In the genomic region with DNA sequence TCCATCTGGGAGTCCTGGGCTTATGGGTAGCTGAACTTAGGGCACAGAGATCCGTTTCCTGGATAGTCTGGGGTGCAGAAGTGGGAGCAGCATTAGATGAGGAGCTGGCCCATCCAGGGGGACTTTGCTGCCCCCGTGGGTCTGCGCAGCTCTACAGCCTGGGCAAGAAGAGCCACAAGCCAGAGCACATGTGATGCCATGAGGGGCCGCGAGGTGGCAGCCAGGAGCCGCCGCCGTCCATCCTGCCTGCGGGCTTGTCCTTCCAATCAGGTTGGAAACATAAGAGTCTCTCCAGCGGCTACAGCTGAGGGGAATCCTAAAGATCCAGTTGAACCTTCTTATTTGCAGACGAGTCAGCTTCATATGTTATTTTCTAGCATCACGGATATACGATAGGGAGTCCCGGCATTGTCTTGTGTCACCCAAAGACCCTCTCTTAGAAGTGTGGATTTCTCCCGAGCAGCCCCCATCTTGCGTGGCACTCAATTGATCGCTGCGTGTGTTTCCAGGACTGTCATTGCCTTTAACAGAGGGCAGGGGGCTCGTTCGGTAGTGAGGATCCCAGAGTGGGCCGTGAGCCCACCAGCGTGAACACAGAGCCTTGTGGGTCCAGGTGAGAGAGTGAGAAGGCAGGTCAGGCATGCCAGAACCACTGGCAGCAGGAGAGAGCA, we compare ENCODE assay signal across 8 cellular contexts. TPM values are rescaled to one million over a fixed set of nuclear protein-coding genes. Genes with fewer than 3 reads are reported as not detected.
DNase-seq lines count a peak whose midpoint lies in the region; ATAC-seq and TF ChIP-seq lines count a peak whose summit lies in the region.

No MANE protein-coding gene starts in this region.

- H2BK120ac ChIP-seq in mesenchymal stem cell (ENCODE audit: low read depth, low read length), result no peak overlapping the region

- H3K18ac ChIP-seq in mesenchymal stem cell (ENCODE audit: low read depth in 1 of 2, low read length in 2 of 2), result no peak overlapping the region

- TF ChIP-seq CTCF in AG10803 (conservative IDR thresholded peaks at IDR 0.05; ENCODE audit: low read length), result peak; percentile 88

- H2AK5ac ChIP-seq in mesenchymal stem cell (ENCODE audit: low read length, severe bottlenecking), result no peak overlapping the region

- H3K4me1 ChIP-seq in mesenchymal stem cell (ENCODE audit: control insufficient read depth, insufficient read depth, low read depth, low read length), result no peaks in the 10 kb centered on the region

- no peak overlapping the region for H2AFZ ChIP-seq in mesenchymal stem cell (ENCODE audit: low read depth, low read length)

- no peak overlapping the region for H3K23ac ChIP-seq in mesenchymal stem cell (ENCODE audit: low read length in 2 of 2)

- H4K8ac ChIP-seq in mesenchymal stem cell (ENCODE audit: low read length), result no peak overlapping the region

- no peak overlapping the region for H2BK15ac ChIP-seq in mesenchymal stem cell (ENCODE audit: low read depth, poor library complexity, severe bottlenecking)

- H3K9me3 Mint-ChIP-seq in activated CD4-positive, alpha-beta memory T cell treated with anti-CD3 and anti-CD28 coated beads for 36 hours, result no peaks in the 10 kb centered on the region

- H3K14ac ChIP-seq in mesenchymal stem cell (ENCODE audit: low read length in 2 of 2), result no peak overlapping the region

- H2BK12ac ChIP-seq in mesenchymal stem cell (ENCODE audit: low read length in 2 of 2), result no peak overlapping the region

- no peaks in the 10 kb centered on the region for H3K36me3 Mint-ChIP-seq in activated CD4-positive, alpha-beta memory T cell treated with anti-CD3 and anti-CD28 coated beads for 36 hours

- peaks cover 0 to 25% of the 10 kb centered on the region in 2 experiments for H3K27me3 ChIP-seq in mesenchymal stem cell (ENCODE audit: control insufficient read depth in 1 of 2, insufficient read depth in 1 of 2, low read length in 2 of 2)

- peaks cover 0 to 7% of the 10 kb centered on the region in 2 experiments for H3K36me3 ChIP-seq in mesenchymal stem cell (ENCODE audit: control insufficient read depth in 1 of 2, insufficient read depth in 2 of 2, low read depth in 1 of 2, low read length in 2 of 2)

- H3K79me1 ChIP-seq in mesenchymal stem cell (replicated peaks; ENCODE audit: low read length, poor library complexity, severe bottlenecking), result no peaks in the 10 kb centered on the region

- H3K4me3 Mint-ChIP-seq in activated CD4-positive, alpha-beta memory T cell treated with anti-CD3 and anti-CD28 coated beads for 36 hours, result no peak overlapping the region

- H3K9me3 ChIP-seq in mesenchymal stem cell (ENCODE audit: control insufficient read depth, low read length), result no peaks in the 10 kb centered on the region

- no peak for ATAC-seq in GM21390 (IDR thresholded peaks at IDR 0.05; ENCODE audit: unreplicated experiment)

- intact Hi-C loops in activated CD4-positive, alpha-beta memory T cell treated with anti-CD3 and anti-CD28 coated beads for 36 hours (cut with micrococcal nuclease), result loop anchor here (2.0 kb wide), 1 partner anchor 347 kb away; no protein-coding TSS in a partner anchor

- no peak overlapping the region for H2BK5ac ChIP-seq in mesenchymal stem cell (ENCODE audit: low read depth, low read length, poor library complexity, severe bottlenecking)

- H3K27ac ChIP-seq in mesenchymal stem cell (ENCODE audit: low read length, poor library complexity, severe bottlenecking), result no peak overlapping the region

- no peak overlapping the region for H4K91ac ChIP-seq in mesenchymal stem cell (ENCODE audit: low read length)

- H3K27me3 Mint-ChIP-seq in activated CD4-positive, alpha-beta memory T cell treated with anti-CD3 and anti-CD28 coated beads for 36 hours, result peaks cover 15% of the 10 kb centered on the region

- no peak overlapping the region for H3K4ac ChIP-seq in mesenchymal stem cell (ENCODE audit: low read depth in 1 of 2, low read length in 2 of 2)

- CTCF ChIA-PET in activated CD4-positive, alpha-beta memory T cell treated with anti-CD3 and anti-CD28 coated beads for 36 hours (lab: Charles Lee), result interaction anchor here (0.6 to 2.0 kb wide), 16 partner anchors 9 to 355 kb away, joined by 3 to 19 read pairs (median 6); partner anchors contain the start of gene ENGASE

- H3K4me3 ChIP-seq in AG10803 (ENCODE audit: low read length), result no peak overlapping the region
- H3K4me3 ChIP-seq in mesenchymal stem cell (ENCODE audit: insufficient read depth in 1 of 2, low read depth in 1 of 2, low read length in 2 of 2), result peak overlapping the region in 1 of 2 experiments; percentile 40

- 36% methylated on average over 22 of the region's 22 CpGs for WGBS in mesenchymal stem cell

- no peak overlapping the region for H3K4me2 ChIP-seq in mesenchymal stem cell (ENCODE audit: low read length, poor library complexity, severe bottlenecking)

- no peaks in the 10 kb centered on the region for H3K4me1 Mint-ChIP-seq in activated CD4-positive, alpha-beta memory T cell treated with anti-CD3 and anti-CD28 coated beads for 36 hours (ENCODE audit: low read depth)

- peak overlapping the region; percentile 77 for H3K9ac ChIP-seq in mesenchymal stem cell (ENCODE audit: low read length)

- H3K27ac Mint-ChIP-seq in activated CD4-positive, alpha-beta memory T cell treated with anti-CD3 and anti-CD28 coated beads for 36 hours, result no peak overlapping the region

- DNase-seq in AG10803 (ENCODE audit: low read depth) (peak; percentile 67), H4 (ENCODE audit: low spot score) (peak; percentile 63), NCI-H69 (lab: John Stamatoyannopoulos, UW) (peak; percentile 80), mesenchymal stem cell (peak; percentile 72)
- DNase-seq in activated CD4-positive, alpha-beta memory T cell treated with anti-CD3 and anti-CD28 coated beads for 36 hours, result peak; percentile 75
- peak; percentile 42 for DNase-seq in effector CD4-positive, alpha-beta T cell
- DNase-seq in stimulated activated CD8-positive, alpha-beta memory T cell treated with anti-CD3 and anti-CD28 coated beads, Interleukin-2, amount 100 ng/mL, for 48 hours (ENCODE audit: low read depth in 2 of 2), result peak; percentile 46 to 51

- POLR2A ChIA-PET in activated CD4-positive, alpha-beta memory T cell treated with anti-CD3 and anti-CD28 coated beads for 36 hours (lab: Charles Lee), result no interaction called here

RNA-seq across cellular contexts. Expression of gene C1QTNF1, which starts 22.0 kb away (rescaled TPM):
- 0.56 and 2.6 TPM in 2 replicates for total RNA-seq in H4 (2014; rRNA removed; shearing (Covaris generic))
- total RNA-seq in activated CD4-positive, alpha-beta memory T cell treated with anti-CD3 and anti-CD28 coated beads for 36 hours, result under 1 TPM; 0.31 to 0.38 TPM
- polyA plus RNA-seq in mesenchymal stem cell (2013, experiment 1 of 2), result 11.9 TPM
- polyA plus RNA-seq in mesenchymal stem cell (2013, experiment 2 of 2), result 13.6 TPM

RNA-seq across cellular contexts. Expression of gene ENGASE, which starts 28.7 kb away (rescaled TPM):
- total RNA-seq in H4 (2014; rRNA removed; shearing (Covaris generic)), result 4.3 and 6.9 TPM in 2 replicates
- total RNA-seq in activated CD4-positive, alpha-beta memory T cell treated with anti-CD3 and anti-CD28 coated beads for 36 hours, result 10 to 100 TPM; 42.5 to 43.4 TPM
- 6.9 TPM for polyA plus RNA-seq in mesenchymal stem cell (2013, experiment 1 of 2)
- 5.8 TPM for polyA plus RNA-seq in mesenchymal stem cell (2013, experiment 2 of 2)

RNA-seq across cellular contexts. Expression of gene CANT1, which starts 36.4 kb away (rescaled TPM):
- total RNA-seq in H4 (2014; rRNA removed; shearing (Covaris generic)), result 56.9 and 59.0 TPM in 2 replicates
- total RNA-seq in activated CD4-positive, alpha-beta memory T cell treated with anti-CD3 and anti-CD28 coated beads for 36 hours, result 10 to 100 TPM; 63.3 to 65.4 TPM
- polyA plus RNA-seq in mesenchymal stem cell (2013, experiment 1 of 2), result 37.8 TPM
- 38.3 TPM for polyA plus RNA-seq in mesenchymal stem cell (2013, experiment 2 of 2)
